14 cellular contexts compared by ENCODE assay signal in the genomic region with DNA sequence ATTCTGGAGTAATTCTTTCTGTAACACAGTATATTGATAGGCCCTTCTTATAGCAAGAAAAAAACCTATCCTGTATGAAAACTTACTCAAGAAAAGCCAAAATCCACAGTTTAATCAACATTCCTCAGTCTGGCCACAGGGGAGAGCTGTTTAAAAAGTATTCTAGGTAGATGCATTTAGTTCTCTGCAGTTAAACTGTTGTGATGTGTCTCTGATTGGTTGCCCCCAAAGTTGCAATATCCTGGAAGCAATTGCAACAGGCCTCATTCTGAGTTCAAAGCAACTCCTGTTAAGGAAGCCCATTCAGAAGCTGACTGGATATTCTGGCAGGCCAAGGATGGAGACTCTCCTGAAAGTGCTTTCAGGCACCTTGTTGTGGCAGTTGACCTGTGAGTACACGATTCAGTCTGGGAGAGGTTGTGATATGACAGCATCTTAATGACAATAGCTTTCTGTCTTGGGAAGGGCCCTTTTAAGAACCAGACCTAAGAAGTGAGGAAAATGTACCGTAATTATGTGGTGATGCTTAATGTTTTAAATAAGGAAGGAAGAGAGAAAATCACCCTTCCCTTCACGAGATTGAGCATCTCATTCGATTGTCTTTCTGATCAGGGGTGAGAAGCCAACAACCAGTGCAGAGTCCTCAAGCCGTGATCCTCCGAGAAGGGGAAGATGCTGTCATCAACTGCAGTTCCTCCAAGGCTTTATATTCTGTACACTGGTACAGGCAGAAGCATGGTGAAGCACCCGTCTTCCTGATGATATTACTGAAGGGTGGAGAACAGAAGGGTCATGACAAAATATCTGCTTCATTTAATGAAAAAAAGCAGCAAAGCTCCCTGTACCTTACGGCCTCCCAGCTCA.
A peak's percentile ranks its signal among the peaks of the same experiment; 100 is the strongest.
DNase-seq lines count a peak whose midpoint lies in the region; ATAC-seq, FAIRE-seq and TF ChIP-seq lines count a peak whose summit lies in the region.
"Had no signal": no experiment of that assay in that cellular context is flagged by ENCODE, and none has a peak within 500 bp of the region (broad histone marks: within the 10 kb centered on the region; RNA-seq: fewer than 3 reads in every experiment).

No MANE protein-coding gene starts in this region.

- POLR2A ChIA-PET in H1 (lab: Charles Lee; ENCODE audit: partially characterized antibody), result interaction anchor here (0.6 kb wide), 1 partner anchor 67 kb away, joined by 3 read pairs; no protein-coding TSS in a partner anchor

- peak overlapping the region; percentile 41; the same call in 1 of the 2 replicates for H2BK12ac ChIP-seq in H1 (ENCODE audit: low read depth, low read length)

- TF ChIP-seq EP300 in H1 (IDR thresholded peaks at IDR 0.05; ENCODE audit: borderline replicate concordance in 1 of 2, low read depth in 2 of 2, low read length in 2 of 2), result no peak

- H3K27ac ChIP-seq in H1 (ENCODE audit: low read depth, low read length), result no peak overlapping the region
- H3K27ac ChIP-seq in smooth muscle cell (ENCODE audit: low read depth), result no peak overlapping the region
- H3K27ac ChIP-seq: tibial artery had no signal

- H3K4me3 Mint-ChIP-seq in activated T-cell treated with anti-CD3 and anti-CD28 coated beads, Interleukin-2, amount 50 U/mL, for 4 hours, result peak overlapping the region; percentile 69

- no peaks in the 10 kb centered on the region for H3K27me3 Mint-ChIP-seq in activated T-cell treated with anti-CD3 and anti-CD28 coated beads, Interleukin-2, amount 50 U/mL, for 4 hours (ENCODE audit: low read depth)

- H3K9ac ChIP-seq in H1 (replicated peaks in 1 of 4; ENCODE audit: extremely low read depth in 1 of 4, low read depth in 3 of 4, low read length in 3 of 4) (no peak overlapping the region), smooth muscle cell (ENCODE audit: low read depth) (no peak overlapping the region)

- no peak overlapping the region for H3K23ac ChIP-seq in H1 (ENCODE audit: insufficient read length)

- no peaks in the 10 kb centered on the region for H3K79me1 ChIP-seq in H1 (ENCODE audit: low read depth, low read length)

- CTCF ChIA-PET in H1 (lab: Charles Lee; ENCODE audit: partially characterized antibody), result interaction anchor here (0.7 to 2.5 kb wide), 12 partner anchors 9 to 209 kb away, joined by 3 to 12 read pairs (median 4); no protein-coding TSS in a partner anchor

- no peak overlapping the region for H3K14ac ChIP-seq in H1 (ENCODE audit: insufficient read length)

- no peak overlapping the region for H2BK5ac ChIP-seq in H1 (ENCODE audit: low read depth, low read length)

- H2BK15ac ChIP-seq in H1 (ENCODE audit: low read length), result no peak overlapping the region

- DNase-seq in activated T-cell treated with anti-CD3 and anti-CD28 coated beads, Interleukin-2, amount 50 U/mL, for 4 hours, result no peak
- DNase-seq in activated T-cell treated with anti-CD3 and anti-CD28 coated beads, Interleukin-2, amount 50 U/mL, for 48 hours, result no peak
- peak; percentile 5 for DNase-seq in RKO (ENCODE audit: low spot score)
- no peak for DNase-seq in H1 (ENCODE audit: low read depth in 1 of 2, low spot score in 2 of 2)
- DNase-seq in renal cortical epithelial cell (ENCODE audit: low read depth), result peak; percentile 82
- no peak for DNase-seq in omental fat pad (ENCODE audit: low spot score)
- no peak for DNase-seq in smooth muscle cell (lab: John Stamatoyannopoulos, UW; ENCODE audit: unreplicated experiment)
- DNase-seq: anterior cingulate cortex, NCI-H1092, NCI-H446, tibial artery had no signal

- H3K56ac ChIP-seq in H1 (replicated peaks; ENCODE audit: insufficient read length, low read depth, low read length), result no peak overlapping the region

- no peak overlapping the region for H3K18ac ChIP-seq in H1 (ENCODE audit: extremely low read depth, low read length)

- no peaks in the 10 kb centered on the region for H3K9me3 Mint-ChIP-seq in activated T-cell treated with anti-CD3 and anti-CD28 coated beads, Interleukin-2, amount 50 U/mL, for 4 hours

- H3K4ac ChIP-seq in H1 (replicated peaks; ENCODE audit: insufficient read length, low read depth, low read length), result no peak overlapping the region

- ATAC-seq in activated T-cell treated with anti-CD3 and anti-CD28 coated beads, Interleukin-2, amount 50 U/mL, for 4 hours, result peak; percentile 38 to 53
- ATAC-seq in HG03439 (IDR thresholded peaks at IDR 0.05; ENCODE audit: unreplicated experiment), result no peak
- ATAC-seq in omental fat pad (ENCODE audit: low FRiP score), result no peak
- ATAC-seq: Right ventricle myocardium inferior had no signal

- H2AK5ac ChIP-seq in H1 (ENCODE audit: low read depth, low read length), result no peak overlapping the region; the same call in 1 of the 2 replicates

- no peak overlapping the region for H4K8ac ChIP-seq in H1 (ENCODE audit: extremely low read depth, insufficient read depth, low read length)

- FAIRE-seq in H1 (lab: Jason Lieb, UNC), result no peak
- FAIRE-seq: endometrium had no signal

- no peak overlapping the region for H2BK120ac ChIP-seq in H1 (replicated peaks; ENCODE audit: low read depth, low read length)

- H3K4me2 ChIP-seq in H1 (ENCODE audit: insufficient read depth in 1 of 2, low read depth in 2 of 2, low read length in 2 of 2) (no peak overlapping the region), smooth muscle cell (no peak overlapping the region)

- peak in 1 of 3 experiments; percentile 32; a peak in 1 of 4 replicates for TF ChIP-seq CTCF in H1 (IDR thresholded peaks at IDR 0.05; ENCODE audit: control extremely low read depth in 1 of 3, insufficient read depth in 1 of 3, low read depth in 1 of 3, low read length in 3 of 3)
- TF ChIP-seq CTCF in omental fat pad (IDR thresholded peaks at IDR 0.05), result no peak
- TF ChIP-seq CTCF in smooth muscle cell (IDR thresholded peaks at IDR 0.05; ENCODE audit: borderline replicate concordance, insufficient read depth, poor library complexity, severe bottlenecking), result no peak

- TF ChIP-seq POLR2A in H1 (IDR thresholded peaks at IDR 0.05; ENCODE audit: control extremely low read depth in 1 of 2, low read depth in 2 of 2, low read length in 2 of 2), result no peak

- H4K20me1 ChIP-seq in H1 (replicated peaks in 1 of 2; ENCODE audit: control insufficient read depth in 1 of 2, insufficient read depth in 2 of 2, low read length in 2 of 2) (no peaks in the 10 kb centered on the region), smooth muscle cell (ENCODE audit: low read depth) (no peaks in the 10 kb centered on the region)

- H3K36me3 ChIP-seq in H1 (ENCODE audit: control insufficient read depth in 2 of 4, insufficient read depth in 4 of 4, low read length in 3 of 4) (no peaks in the 10 kb centered on the region), smooth muscle cell (ENCODE audit: low read depth) (no peaks in the 10 kb centered on the region)
- H3K36me3 ChIP-seq: tibial artery had no signal

- H3K36me3 Mint-ChIP-seq in activated T-cell treated with anti-CD3 and anti-CD28 coated beads, Interleukin-2, amount 50 U/mL, for 4 hours (ENCODE audit: insufficient read depth), result no peaks in the 10 kb centered on the region

- no peaks in the 10 kb centered on the region for H3K4me1 Mint-ChIP-seq in activated T-cell treated with anti-CD3 and anti-CD28 coated beads, Interleukin-2, amount 50 U/mL, for 4 hours (ENCODE audit: low read depth)

- H3K4me1 ChIP-seq in H1 (replicated peaks in 1 of 4; ENCODE audit: control insufficient read depth in 3 of 4, insufficient read depth in 4 of 4, low read length in 3 of 4) (peaks cover 0 to 6% (median 2%) of the 10 kb centered on the region in 4 experiments; a peak in 3 of 7 replicates), smooth muscle cell (ENCODE audit: low read depth) (no peaks in the 10 kb centered on the region)
- H3K4me1 ChIP-seq: tibial artery had no signal

- H3K79me2 ChIP-seq in H1 (ENCODE audit: control insufficient read depth in 1 of 2, insufficient read depth in 2 of 2, low read length in 2 of 2) (no peaks in the 10 kb centered on the region), smooth muscle cell (ENCODE audit: low read depth) (no peaks in the 10 kb centered on the region)

- WGBS in H1 (ENCODE audit: extremely low coverage in 1 of 2, insufficient coverage in 1 of 2, insufficient read length in 1 of 2, insufficient replicate concordance in 2 of 2, low coverage in 1 of 2, low lambda C conversion rate in 2 of 2, missing lambda C conversion rate in 1 of 2), 2 experiments, result 90% methylated on average over 8 of the region's 8 CpGs; no CpG with 5 or more reads in 1 of the 2 experiments
- 93% methylated on average over 8 of the region's 8 CpGs for WGBS in smooth muscle cell (ENCODE audit: low lambda C conversion rate)

- no peak overlapping the region for H4K5ac ChIP-seq in H1 (ENCODE audit: insufficient read length, low read depth, low read length)

- no peaks in the 10 kb centered on the region for H3K27me3 ChIP-seq in H1 (replicated peaks in 1 of 4; ENCODE audit: control insufficient read depth in 3 of 4, extremely low read depth in 1 of 4, insufficient read depth in 3 of 4, low read length in 3 of 4)
- no peaks in the 10 kb centered on the region for H3K27me3 ChIP-seq in smooth muscle cell (ENCODE audit: low read depth)
- H3K27me3 ChIP-seq: tibial artery had no signal

- no peaks in the 10 kb centered on the region for H3K23me2 ChIP-seq in H1 (ENCODE audit: low read depth, low read length)

- H4K91ac ChIP-seq in H1 (replicated peaks; ENCODE audit: insufficient read length, low read length), result no peak overlapping the region

- H3K4me3 ChIP-seq in H1 (ENCODE audit: extremely low read depth in 1 of 4, insufficient read depth in 2 of 4, low read depth in 3 of 4, low read length in 4 of 4) (no peak overlapping the region), smooth muscle cell (no peak overlapping the region)
- H3K4me3 ChIP-seq: tibial artery had no signal

- H3F3A ChIP-seq in smooth muscle cell (ENCODE audit: low read depth), result no peaks in the 10 kb centered on the region

- TF ChIP-seq RAD21 in H1 (IDR thresholded peaks at IDR 0.05 in 1 of 2, conservative IDR thresholded peaks at IDR 0.05 in 1 of 2; ENCODE audit: low read depth in 2 of 2, low read length in 2 of 2), result peak in 1 of 2 experiments; percentile 11; a peak in 1 of 4 replicates

- H2AFZ ChIP-seq in H1 (ENCODE audit: low read length) (peak overlapping the region; percentile 36; the same call in 1 of the 2 replicates), smooth muscle cell (ENCODE audit: low read depth) (no peak overlapping the region)

- no peaks in the 10 kb centered on the region for H3K9me3 ChIP-seq in H1 (ENCODE audit: insufficient read depth in 2 of 2, low read depth in 1 of 2, low read length in 1 of 2)
- H3K9me3 ChIP-seq in smooth muscle cell (replicated peaks; ENCODE audit: low read depth), result no peaks in the 10 kb centered on the region
- H3K9me3 ChIP-seq: tibial artery had no signal

- no peak overlapping the region for H2BK20ac ChIP-seq in H1 (ENCODE audit: low read length)

TF ChIP-seq in H1, 55 proteins besides CTCF, POLR2A, EP300 and RAD21:
- no peak for TF ChIP-seq GABPA (IDR thresholded peaks at IDR 0.05; ENCODE audit: borderline replicate concordance, insufficient read depth, low read length)
- TF ChIP-seq CEBPB (IDR thresholded peaks at IDR 0.05; ENCODE audit: low read depth, low read length), result 0 out of 2 replicates have a peak, but pooled peaks have one; percentile 10

Comparison
In these comparisons a context has a peak if more than half of its experiments do, and no peak if none do; other contexts are left out.
1. ATAC-seq: peak in activated T-cell treated with anti-CD3 and anti-CD28 coated beads, Interleukin-2, amount 50 U/mL, for 4 hours (2 of 2); none in HG03439 (single experiment) and omental fat pad (single experiment).
2. DNase-seq: peak in RKO (single experiment) and renal cortical epithelial cell (single experiment); none in activated T-cell treated with anti-CD3 and anti-CD28 coated beads, Interleukin-2, amount 50 U/mL, for 4 hours (single experiment), activated T-cell treated with anti-CD3 and anti-CD28 coated beads, Interleukin-2, amount 50 U/mL, for 48 hours (0 of 2), H1 (0 of 2), omental fat pad (single experiment) and smooth muscle cell (single experiment).